8 cellular contexts compared by ENCODE assay signal in the genomic region with DNA sequence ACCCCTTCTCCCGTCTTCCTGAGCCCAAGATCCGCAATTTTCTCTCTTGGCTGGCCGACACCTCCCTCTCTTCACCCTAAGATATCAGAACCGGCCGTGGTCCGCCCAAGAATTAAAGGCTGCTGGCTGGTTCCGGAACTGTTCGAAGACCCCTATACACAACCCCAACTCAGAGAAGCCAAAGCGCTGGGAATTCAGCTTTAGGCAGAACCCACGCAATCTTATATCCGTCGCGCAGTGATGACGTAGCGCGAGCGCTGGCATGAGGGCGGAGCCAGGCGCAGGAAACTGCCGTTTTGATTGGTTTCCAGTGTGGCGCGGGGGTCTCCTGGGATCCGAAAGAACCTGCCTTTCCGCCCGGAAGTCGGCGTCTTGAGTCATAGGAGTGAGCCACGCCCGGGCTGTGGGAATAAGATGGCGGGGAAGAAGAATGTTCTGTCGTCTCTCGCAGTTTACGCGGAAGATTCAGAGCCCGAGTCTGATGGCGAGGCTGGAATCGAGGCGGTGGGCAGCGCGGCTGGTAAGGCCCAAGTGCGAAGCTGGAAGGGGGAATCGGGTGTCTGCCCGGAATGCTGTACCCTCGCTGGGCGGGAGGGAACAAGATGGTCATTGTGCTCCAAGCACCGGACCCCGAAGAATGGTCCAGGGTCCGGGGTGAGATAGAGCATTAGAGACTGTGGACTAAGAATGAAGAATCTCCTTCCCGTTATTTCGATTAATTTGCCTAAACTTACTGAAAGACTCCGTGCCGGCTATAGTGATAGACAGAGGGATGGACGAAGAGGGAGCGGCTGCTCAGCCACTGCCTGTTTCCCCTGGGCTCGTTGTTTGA. TPM values are rescaled to one million over a fixed set of nuclear protein-coding genes. Genes with fewer than 3 reads are reported as not detected.
A peak's percentile ranks its signal among the peaks of the same experiment; 100 is the strongest.
DNase-seq lines count a peak whose midpoint lies in the region; ATAC-seq, FAIRE-seq and TF ChIP-seq lines count a peak whose summit lies in the region.

A gene (minus strand): TSS at position 196 of the 832 bp plus-strand sequence. CDS start 597 bp downstream, outside the sequence.
A gene (plus strand): TSS at position 380 of the 832 bp plus-strand sequence. CDS start 35 bp downstream, at position 415.

- peak within 1 kb of the TSS; percentile 99 for H3K4me3 ChIP-seq in fibroblast of mammary gland (ENCODE audit: control insufficient read depth, low read depth, low read length)
- peak within 1 kb of the TSS; percentile 99 for H3K4me3 ChIP-seq in naive thymus-derived CD4-positive, alpha-beta T cell (ENCODE audit: low read length)

- peak; percentile 98 for DNase-seq in EH (ENCODE audit: low read depth)
- peak; percentile 92 for DNase-seq in H54 (ENCODE audit: insufficient read length, low spot score)
- DNase-seq in M059J (ENCODE audit: low read depth) = peak; percentile 96
- DNase-seq in activated T-helper 2 cell treated with anti-CD3 and anti-CD28 coated beads, Interferon-gamma antibody, Interleukin-2, Interleukin-4, amounts not matched to agents 10 μg/mL and 5 μg/mL and 100 μg/mL, durations not matched to agents 14 hours and 24 hours and 36 hours (ENCODE audit: low spot score) = peak; percentile 98
- DNase-seq in fibroblast of mammary gland (ENCODE audit: low read depth) = peak; percentile 98
- DNase-seq in naive thymus-derived CD4-positive, alpha-beta T cell = peak; percentile 94 to 98 (median 96)
- peak; percentile 92 for DNase-seq in stimulated activated naive B cell treated with anti-CD40 and anti-IgM and Interleukin-4, amounts not matched to agents 10 μg/mL and 1 μg/mL and 100 μg/mL, for 72 hours

- H3K36me3 Mint-ChIP-seq in activated T-helper 2 cell treated with anti-CD3 and anti-CD28 coated beads, Interferon-gamma antibody, Interleukin-2, Interleukin-4, amounts not matched to agents 10 μg/mL and 5 μg/mL and 100 μg/mL, durations not matched to agents 14 hours and 24 hours and 36 hours (ENCODE audit: low read depth) = peaks cover 39% of the 10 kb centered on the region
- H3K36me3 Mint-ChIP-seq in naive thymus-derived CD4-positive, alpha-beta T cell = peaks cover 8 to 38% (median 17%) of the 10 kb centered on the region in 5 donors
- H3K36me3 Mint-ChIP-seq in stimulated activated naive B cell treated with anti-CD40 and anti-IgM and Interleukin-4, amounts not matched to agents 10 μg/mL and 1 μg/mL and 100 μg/mL, for 72 hours = peaks cover 25 to 34% of the 10 kb centered on the region in 2 donors

- ATAC-seq in naive thymus-derived CD4-positive, alpha-beta T cell = peak; percentile 100
- peak; percentile 63 to 64 for ATAC-seq in stimulated activated naive B cell treated with anti-CD40 and anti-IgM and Interleukin-4, amounts not matched to agents 10 μg/mL and 1 μg/mL and 100 μg/mL, for 72 hours (replicated peaks)

- intact Hi-C loops in activated T-helper 2 cell treated with anti-CD3 and anti-CD28 coated beads, Interferon-gamma antibody, Interleukin-2, Interleukin-4, amounts not matched to agents 10 μg/mL and 5 μg/mL and 100 μg/mL, durations not matched to agents 14 hours and 24 hours and 36 hours (cut with micrococcal nuclease) = loop anchor here (5.0 to 10.0 kb wide), 2 partner anchors 150 to 392 kb away; a partner anchor contains a TSS
- intact Hi-C loops in naive thymus-derived CD4-positive, alpha-beta T cell (cut with micrococcal nuclease) = loop anchor here (1.0 to 5.0 kb wide), 12 partner anchors 78 to 795 kb away; a partner anchor contains a TSS

- peak within 1 kb of the TSS; percentile 73 for H3K4me3 Mint-ChIP-seq in activated T-helper 2 cell treated with anti-CD3 and anti-CD28 coated beads, Interferon-gamma antibody, Interleukin-2, Interleukin-4, amounts not matched to agents 10 μg/mL and 5 μg/mL and 100 μg/mL, durations not matched to agents 14 hours and 24 hours and 36 hours (ENCODE audit: low read depth)
- H3K4me3 Mint-ChIP-seq in naive thymus-derived CD4-positive, alpha-beta T cell = peak within 1 kb of the TSS in 6 of 10 donors; percentile 59 to 74 (median 64)
- peak within 1 kb of the TSS; percentile 70 to 71 for H3K4me3 Mint-ChIP-seq in stimulated activated naive B cell treated with anti-CD40 and anti-IgM and Interleukin-4, amounts not matched to agents 10 μg/mL and 1 μg/mL and 100 μg/mL, for 72 hours

- no peaks in the 10 kb centered on the region for H3K9me3 ChIP-seq in naive thymus-derived CD4-positive, alpha-beta T cell (ENCODE audit: control insufficient read depth in 2 of 3, low read length in 3 of 3)

- peak within 1 kb of the TSS; percentile 38 for H3K27ac Mint-ChIP-seq in activated T-helper 2 cell treated with anti-CD3 and anti-CD28 coated beads, Interferon-gamma antibody, Interleukin-2, Interleukin-4, amounts not matched to agents 10 μg/mL and 5 μg/mL and 100 μg/mL, durations not matched to agents 14 hours and 24 hours and 36 hours
- peak within 1 kb of the TSS in 5 of 9 donors; percentile 6 to 83 (median 60) for H3K27ac Mint-ChIP-seq in naive thymus-derived CD4-positive, alpha-beta T cell
- H3K27ac Mint-ChIP-seq in stimulated activated naive B cell treated with anti-CD40 and anti-IgM and Interleukin-4, amounts not matched to agents 10 μg/mL and 1 μg/mL and 100 μg/mL, for 72 hours = peak within 1 kb of the TSS; percentile 76

- TF ChIP-seq POLR2A in H54 (IDR thresholded peaks at IDR 0.05; ENCODE audit: low read depth, low read length) (peak; percentile 65), Raji (IDR thresholded peaks at IDR 0.05; ENCODE audit: insufficient read depth, low read depth, low read length) (peak; percentile 65)

- H3K27me3 Mint-ChIP-seq in activated T-helper 2 cell treated with anti-CD3 and anti-CD28 coated beads, Interferon-gamma antibody, Interleukin-2, Interleukin-4, amounts not matched to agents 10 μg/mL and 5 μg/mL and 100 μg/mL, durations not matched to agents 14 hours and 24 hours and 36 hours (ENCODE audit: low read depth) = no peaks in the 10 kb centered on the region
- H3K27me3 Mint-ChIP-seq in naive thymus-derived CD4-positive, alpha-beta T cell = no peaks in the 10 kb centered on the region
- H3K27me3 Mint-ChIP-seq in stimulated activated naive B cell treated with anti-CD40 and anti-IgM and Interleukin-4, amounts not matched to agents 10 μg/mL and 1 μg/mL and 100 μg/mL, for 72 hours = no peaks in the 10 kb centered on the region

- peaks cover 20% of the 10 kb centered on the region for H3K4me1 Mint-ChIP-seq in activated T-helper 2 cell treated with anti-CD3 and anti-CD28 coated beads, Interferon-gamma antibody, Interleukin-2, Interleukin-4, amounts not matched to agents 10 μg/mL and 5 μg/mL and 100 μg/mL, durations not matched to agents 14 hours and 24 hours and 36 hours (ENCODE audit: low read depth)
- peaks cover 11 to 34% (median 21%) of the 10 kb centered on the region in 7 donors for H3K4me1 Mint-ChIP-seq in naive thymus-derived CD4-positive, alpha-beta T cell
- H3K4me1 Mint-ChIP-seq in stimulated activated naive B cell treated with anti-CD40 and anti-IgM and Interleukin-4, amounts not matched to agents 10 μg/mL and 1 μg/mL and 100 μg/mL, for 72 hours = peaks cover 25 to 47% of the 10 kb centered on the region in 2 donors

- peak; percentile 74 for FAIRE-seq in H54 (lab: Jason Lieb, UNC)

- H3K9me3 Mint-ChIP-seq in activated T-helper 2 cell treated with anti-CD3 and anti-CD28 coated beads, Interferon-gamma antibody, Interleukin-2, Interleukin-4, amounts not matched to agents 10 μg/mL and 5 μg/mL and 100 μg/mL, durations not matched to agents 14 hours and 24 hours and 36 hours = no peaks in the 10 kb centered on the region
- no peaks in the 10 kb centered on the region for H3K9me3 Mint-ChIP-seq in naive thymus-derived CD4-positive, alpha-beta T cell
- peaks cover 0 to 3% of the 10 kb centered on the region in 2 donors for H3K9me3 Mint-ChIP-seq in stimulated activated naive B cell treated with anti-CD40 and anti-IgM and Interleukin-4, amounts not matched to agents 10 μg/mL and 1 μg/mL and 100 μg/mL, for 72 hours

- no peak for TF ChIP-seq CTCF in fibroblast of mammary gland (conservative IDR thresholded peaks at IDR 0.05; ENCODE audit: control insufficient read depth, insufficient read depth, low read depth, low read length)

- H3K27ac ChIP-seq in naive thymus-derived CD4-positive, alpha-beta T cell (ENCODE audit: low read depth, low read length) = peak within 1 kb of the TSS; percentile 96

- POLR2A ChIA-PET in naive thymus-derived CD4-positive, alpha-beta T cell (lab: Charles Lee) = interaction anchor here (0.6 to 2.3 kb wide), 20 partner anchors 10 to 731 kb away, joined by 3 to 16 read pairs (median 4); a partner anchor contains a TSS

- peaks cover 8 to 53% (median 16%) of the 10 kb centered on the region in 3 experiments for H3K36me3 ChIP-seq in naive thymus-derived CD4-positive, alpha-beta T cell (ENCODE audit: control insufficient read depth in 2 of 3, insufficient read depth in 3 of 3, low read length in 3 of 3)

- no peaks in the 10 kb centered on the region for H3K27me3 ChIP-seq in naive thymus-derived CD4-positive, alpha-beta T cell (ENCODE audit: control insufficient read depth in 2 of 2, insufficient read depth in 2 of 2, low read length in 2 of 2)

- CTCF ChIA-PET in naive thymus-derived CD4-positive, alpha-beta T cell (lab: Charles Lee) = interaction anchor here (0.6 to 1.9 kb wide), 7 partner anchors 8 to 188 kb away, joined by 3 to 6 read pairs (median 4); a partner anchor contains a TSS

- peaks cover 21 to 26% of the 10 kb centered on the region in 2 donors for H3K4me1 ChIP-seq in naive thymus-derived CD4-positive, alpha-beta T cell (ENCODE audit: control insufficient read depth in 2 of 2, insufficient read depth in 2 of 2, low read length in 2 of 2)

RNA-seq across cellular contexts. Expression of the first gene that starts in this region (rescaled TPM):
- total RNA-seq in M059J (2014; rRNA removed; shearing (Covaris generic)) = 8.9 and 13.1 TPM in 2 replicates
- total RNA-seq in activated T-helper 2 cell treated with anti-CD3 and anti-CD28 coated beads, Interferon-gamma antibody, Interleukin-2, Interleukin-4, amounts not matched to agents 10 μg/mL and 5 μg/mL and 100 μg/mL, durations not matched to agents 14 hours and 24 hours and 36 hours = 30.8 and 33.3 TPM in 2 replicates
- total RNA-seq in naive thymus-derived CD4-positive, alpha-beta T cell = 10 to 100 TPM; 38.7 to 76.5 (median 49.2) TPM
- 10 to 100 TPM; 12.4 to 25.9 TPM for polyA plus RNA-seq in naive thymus-derived CD4-positive, alpha-beta T cell

RNA-seq across cellular contexts. Expression of the second gene that starts in this region (rescaled TPM):
- 54.7 and 79.3 TPM in 2 replicates for total RNA-seq in M059J (2014; rRNA removed; shearing (Covaris generic))
- 97.6 and 101 TPM in 2 replicates for total RNA-seq in activated T-helper 2 cell treated with anti-CD3 and anti-CD28 coated beads, Interferon-gamma antibody, Interleukin-2, Interleukin-4, amounts not matched to agents 10 μg/mL and 5 μg/mL and 100 μg/mL, durations not matched to agents 14 hours and 24 hours and 36 hours
- total RNA-seq in naive thymus-derived CD4-positive, alpha-beta T cell = 100 to 1,000 TPM in 4 of 5 experiments, 10 to 100 TPM in 1; 97.6 to 198 (median 116) TPM
- 10 to 100 TPM; 69.5 to 76.1 TPM for polyA plus RNA-seq in naive thymus-derived CD4-positive, alpha-beta T cell

Comparison
In these comparisons a context has a peak if more than half of its experiments do, and no peak if none do; other contexts are left out.
1. Peak in every context shown above with its lines: DNase-seq, ATAC-seq, H3K4me3 ChIP-seq and H3K27ac ChIP-seq.